1 cellular context compared by ENCODE assay signal in genomic region chr16:11399261-11399831, GRCh38.
TF ChIP-seq lines count a peak whose summit lies in the region.

No MANE protein-coding gene starts in this region.

TF ChIP-seq in K562, 482 proteins besides CTCF, POLR2A, EP300 and RAD21 (continued from another document):
- TF ChIP-seq ZNF518B (CRISPR knock-in tag; IDR thresholded peaks at IDR 0.05) (no peak), USF1 (CRISPR knock-in tag; IDR thresholded peaks at IDR 0.05) (0 out of 2 replicates have a peak, but pooled peaks have one; percentile 11)
